ENCODE assay signal across 9 cellular contexts in genomic region chr12:77999074-77999715, GRCh38.
A peak's percentile ranks its signal among the peaks of the same experiment; 100 is the strongest.
DNase-seq lines count a peak whose midpoint lies in the region; ATAC-seq and TF ChIP-seq lines count a peak whose summit lies in the region.
"Had no signal": no experiment of that assay in that cellular context is flagged by ENCODE, and none has a peak within 500 bp of the region (broad histone marks: within the 10 kb centered on the region; RNA-seq: fewer than 3 reads in every experiment).

No MANE protein-coding gene starts in this region.

- no peaks in the 10 kb centered on the region for H3K27me3 Mint-ChIP-seq in natural killer cell (ENCODE audit: low read depth in 2 of 2)

- no peak overlapping the region for H3K27ac ChIP-seq in mesendoderm (ENCODE audit: low read depth, low read length)
- H3K27ac ChIP-seq: KMS-11 had no signal

- TF ChIP-seq CTCF in foreskin fibroblast (IDR thresholded peaks at IDR 0.05; ENCODE audit: low read depth, low read length) (no peak), natural killer cell (IDR thresholded peaks at IDR 0.05) (no peak)

- H3K4me1 ChIP-seq in mesendoderm (ENCODE audit: control insufficient read depth, low read depth, low read length) = no peaks in the 10 kb centered on the region

- DNase-seq in dermis blood vessel endothelial cell (peak; percentile 9), foreskin fibroblast (no peak), natural killer cell (no peak), mesendoderm (no peak), COR-L47 (lab: John Stamatoyannopoulos, UW) (no peak)

- H3K18ac ChIP-seq in mesendoderm (ENCODE audit: low read length) = no peak overlapping the region

- no peaks in the 10 kb centered on the region for H3K27me3 ChIP-seq in mesendoderm (ENCODE audit: insufficient read depth, low read length, poor library complexity)

- H2BK5ac ChIP-seq in mesendoderm (ENCODE audit: low read length) = no peak overlapping the region

- H3K23ac ChIP-seq in mesendoderm (ENCODE audit: low read length) = no peak overlapping the region

- no peak overlapping the region for H3K4ac ChIP-seq in mesendoderm (ENCODE audit: low read depth, low read length)

- no peak overlapping the region for H3K4me2 ChIP-seq in mesendoderm (ENCODE audit: low read length)
- H3K4me2 ChIP-seq: KMS-11 had no signal

- no peaks in the 10 kb centered on the region for H3K36me3 ChIP-seq in mesendoderm (ENCODE audit: control insufficient read depth, insufficient read depth, low read length)

- no peak overlapping the region for H3K9ac ChIP-seq in mesendoderm (ENCODE audit: low read length)
- H3K9ac ChIP-seq: KMS-11 had no signal

- no peak overlapping the region for H3K4me3 Mint-ChIP-seq in natural killer cell

- H3K4me3 ChIP-seq in foreskin fibroblast (ENCODE audit: low read depth in 1 of 2, low read length in 2 of 2) (no peak overlapping the region), mesendoderm (ENCODE audit: low read length) (no peak overlapping the region)

- peak; percentile 71 for ATAC-seq in GM18502 (IDR thresholded peaks at IDR 0.05; ENCODE audit: poor library complexity, unreplicated experiment)
- ATAC-seq in GM21717 (IDR thresholded peaks at IDR 0.05; ENCODE audit: unreplicated experiment) = peak; percentile 77
- peak; percentile 64 for ATAC-seq in HG03469 (IDR thresholded peaks at IDR 0.05; ENCODE audit: unreplicated experiment)
- ATAC-seq in natural killer cell = no peak

- WGBS in mesendoderm (ENCODE audit: extremely low coverage, insufficient coverage, low lambda C conversion rate) = no CpG with 5 or more reads among the region's 4 CpGs

- intact Hi-C loops in natural killer cell (cut with micrococcal nuclease) = no loop called here

- H3K56ac ChIP-seq in mesendoderm (ENCODE audit: low read length) = no peak overlapping the region

- H3K79me2 ChIP-seq in mesendoderm (ENCODE audit: control insufficient read depth, insufficient read depth, low read length) = no peaks in the 10 kb centered on the region

- no peak overlapping the region for H4K8ac ChIP-seq in mesendoderm (ENCODE audit: low read depth, low read length)

- peaks cover under 1 to 2% of the 10 kb centered on the region in 2 donors for H3K9me3 Mint-ChIP-seq in natural killer cell

- no peak overlapping the region for H2AK5ac ChIP-seq in mesendoderm (ENCODE audit: low read length)

- no peak overlapping the region for H2BK15ac ChIP-seq in mesendoderm (replicated peaks; ENCODE audit: low read depth)

- no peaks in the 10 kb centered on the region for H3K36me3 Mint-ChIP-seq in natural killer cell

- no peak overlapping the region for H4K5ac ChIP-seq in mesendoderm (ENCODE audit: low read length)

- no peaks in the 10 kb centered on the region for H3K4me1 Mint-ChIP-seq in natural killer cell

- no peaks in the 10 kb centered on the region for H3K79me1 ChIP-seq in mesendoderm (ENCODE audit: low read length)

- no peak overlapping the region for H3K27ac Mint-ChIP-seq in natural killer cell

- no peak overlapping the region for H2BK120ac ChIP-seq in mesendoderm (ENCODE audit: low read depth, low read length)

Comparison
In these comparisons a context has a peak if more than half of its experiments do, and no peak if none do; other contexts are left out.
1. ATAC-seq: peak in GM18502 (single experiment), GM21717 (single experiment) and HG03469 (single experiment); none in natural killer cell (0 of 3).